8 cellular contexts compared by ENCODE assay signal in the genomic region with DNA sequence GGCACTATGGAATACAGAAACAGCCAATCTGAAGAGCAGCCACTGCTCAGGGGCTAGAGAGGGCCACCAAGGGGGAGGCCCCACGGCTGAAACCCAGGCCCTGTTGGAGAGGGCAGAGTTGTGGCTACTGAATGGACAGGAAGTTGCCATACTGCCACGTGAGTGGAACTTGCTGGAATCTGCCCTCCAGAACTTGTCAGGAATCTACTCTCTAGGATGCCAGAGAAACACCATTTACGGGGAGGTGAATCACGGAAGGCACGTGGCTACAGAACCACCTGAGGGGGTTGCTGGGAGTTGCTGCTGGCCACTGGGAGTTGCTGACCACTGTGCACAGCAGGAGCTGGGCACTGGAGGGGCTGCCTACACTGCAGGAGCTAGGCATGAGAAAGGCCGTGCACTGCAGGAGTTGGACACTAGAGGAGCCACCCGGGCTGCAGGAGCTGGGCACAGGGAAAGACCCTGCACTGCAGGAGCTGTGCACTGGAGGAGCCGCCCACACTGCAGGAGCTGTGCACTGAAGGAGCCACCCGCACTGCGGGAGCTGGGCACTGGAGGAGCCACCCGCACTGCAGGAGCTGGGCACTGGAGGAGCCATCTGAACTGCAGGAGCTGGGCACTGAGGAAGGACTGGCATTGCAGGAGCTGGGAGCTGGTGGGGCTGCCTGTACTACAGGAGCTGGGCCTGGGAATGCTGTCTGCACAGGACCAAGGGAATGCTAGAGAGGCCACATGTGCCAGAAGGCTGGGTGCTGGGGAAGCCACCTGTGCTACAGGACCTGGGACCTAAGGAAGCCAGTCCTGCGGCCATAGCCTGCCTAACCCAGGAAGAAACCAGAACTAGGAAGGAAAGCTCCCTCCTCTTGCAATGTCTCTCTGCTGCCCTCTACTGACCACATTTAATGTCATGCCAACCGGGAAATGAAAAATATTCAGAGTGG.
DNase-seq lines count a peak whose midpoint lies in the region; ATAC-seq and TF ChIP-seq lines count a peak whose summit lies in the region.

No MANE protein-coding gene starts in this region.

- H3K9me3 ChIP-seq in HAP-1 (no peaks in the 10 kb centered on the region), endodermal cell (ENCODE audit: control insufficient read depth, low read length) (no peaks in the 10 kb centered on the region), lung (ENCODE audit: control insufficient read depth in 2 of 2, insufficient read depth in 1 of 2, low read length in 1 of 2) (no peaks in the 10 kb centered on the region)

- H3K4me3 ChIP-seq in HAP-1 (no peak overlapping the region), endodermal cell (ENCODE audit: low read length) (no peak overlapping the region), lung (no peak overlapping the region)

- peaks cover 9% of the 10 kb centered on the region; the same call in 1 of the 2 replicates for H3K27me3 ChIP-seq in HAP-1 (ENCODE audit: low read depth)
- no peaks in the 10 kb centered on the region for H3K27me3 ChIP-seq in endodermal cell (ENCODE audit: control insufficient read depth, insufficient read depth, low read length, poor library complexity, severe bottlenecking)
- no peaks in the 10 kb centered on the region for H3K27me3 ChIP-seq in lung (ENCODE audit: control insufficient read depth, insufficient read depth)

- H3K27ac Mint-ChIP-seq in endodermal cell: no peak overlapping the region
- H3K27ac Mint-ChIP-seq in stimulated activated effector memory CD8-positive, alpha-beta T cell treated with anti-CD3 and anti-CD28 coated beads, Interleukin-12 subunit alpha, Interleukin-12 subunit beta, amount 100 ng/mL, for 72 hours: no peak overlapping the region

- ATAC-seq in lung (ENCODE audit: insufficient read depth, low FRiP score): no peak
- no peak for ATAC-seq in stimulated activated effector memory CD8-positive, alpha-beta T cell treated with anti-CD3 and anti-CD28 coated beads, Interleukin-12 subunit alpha, Interleukin-12 subunit beta, amount 100 ng/mL, for 72 hours
- ATAC-seq in HG03139 (IDR thresholded peaks at IDR 0.05; ENCODE audit: unreplicated experiment): no peak

- peaks cover 17% of the 10 kb centered on the region for H3K4me1 Mint-ChIP-seq in endodermal cell
- peaks cover 8% of the 10 kb centered on the region for H3K4me1 Mint-ChIP-seq in stimulated activated effector memory CD8-positive, alpha-beta T cell treated with anti-CD3 and anti-CD28 coated beads, Interleukin-12 subunit alpha, Interleukin-12 subunit beta, amount 100 ng/mL, for 72 hours

- H3K27me3 Mint-ChIP-seq in endodermal cell (ENCODE audit: insufficient read depth): peaks cover 2% of the 10 kb centered on the region

- peak; percentile 64 for DNase-seq in CD1c-positive myeloid dendritic cell (ENCODE audit: extremely low spot score)
- peak; percentile 26 to 72 for DNase-seq in HAP-1 (ENCODE audit: low spot score in 2 of 2)
- peak; percentile 27 for DNase-seq in NCI-H446 treated with DMSO at 0.1 percent for 48 hours (lab: John Stamatoyannopoulos, UW)
- DNase-seq in activated CD4-positive, alpha-beta T cell treated with anti-CD3 and anti-CD28 coated beads, Interleukin-2, amount 50 U/mL, for 24 hours (ENCODE audit: low read depth in 1 of 2, low spot score in 1 of 2): peak; percentile 3 to 50
- DNase-seq in endodermal cell: peak; percentile 86
- peak; percentile 62 for DNase-seq in lung (ENCODE audit: low spot score)
- peak; percentile 44 to 63 for DNase-seq in stimulated activated effector memory CD8-positive, alpha-beta T cell treated with anti-CD3 and anti-CD28 coated beads, Interleukin-12 subunit alpha, Interleukin-12 subunit beta, amount 100 ng/mL, for 72 hours (ENCODE audit: low spot score in 2 of 2)

- H3K36me3 Mint-ChIP-seq in endodermal cell (ENCODE audit: low read depth): no peaks in the 10 kb centered on the region
- H3K36me3 Mint-ChIP-seq in stimulated activated effector memory CD8-positive, alpha-beta T cell treated with anti-CD3 and anti-CD28 coated beads, Interleukin-12 subunit alpha, Interleukin-12 subunit beta, amount 100 ng/mL, for 72 hours: no peaks in the 10 kb centered on the region

- in situ Hi-C loops in HAP-1 (cut with MboI; ENCODE audit: low sequenced_read_pairs): loop anchor here (10.0 kb wide), 1 partner anchor 1145 kb away; a partner anchor contains a TSS

- no peak overlapping the region for H3K9ac ChIP-seq in endodermal cell (ENCODE audit: extremely low read depth, low read length, poor library complexity, severe bottlenecking)

- no peaks in the 10 kb centered on the region for H3K36me3 ChIP-seq in HAP-1 (replicated peaks)
- no peaks in the 10 kb centered on the region for H3K36me3 ChIP-seq in endodermal cell (ENCODE audit: control insufficient read depth, insufficient read depth, low read length)
- H3K36me3 ChIP-seq in lung (ENCODE audit: control insufficient read depth in 2 of 2, insufficient read depth in 2 of 2, low read length in 2 of 2): no peaks in the 10 kb centered on the region

- H3K4me1 ChIP-seq in HAP-1 (no peaks in the 10 kb centered on the region), endodermal cell (ENCODE audit: control insufficient read depth, insufficient read depth, low read length) (no peaks in the 10 kb centered on the region), lung (ENCODE audit: control insufficient read depth in 2 of 2, insufficient read depth in 2 of 2, low read length in 2 of 2) (peaks cover 0 to 3% of the 10 kb centered on the region in 2 donors)

- 73% methylated on average over 12 to 13 of the region's 13 CpGs for WGBS in endodermal cell (ENCODE audit: insufficient coverage in 1 of 2, insufficient read length in 1 of 2), 2 experiments
- 46 to 60% methylated on average over 12 to 13 of the region's 13 CpGs for WGBS in lung, 2 donors

- no peak overlapping the region for H3K4me3 Mint-ChIP-seq in endodermal cell
- H3K4me3 Mint-ChIP-seq in stimulated activated effector memory CD8-positive, alpha-beta T cell treated with anti-CD3 and anti-CD28 coated beads, Interleukin-12 subunit alpha, Interleukin-12 subunit beta, amount 100 ng/mL, for 72 hours: no peak overlapping the region

- H3K27ac ChIP-seq in endodermal cell (ENCODE audit: low read depth, low read length): peak overlapping the region; percentile 47
- H3K27ac ChIP-seq in lung (ENCODE audit: low read depth in 1 of 2, low read length in 1 of 2): no peak overlapping the region

- no peaks in the 10 kb centered on the region for H3K9me3 Mint-ChIP-seq in endodermal cell
- H3K9me3 Mint-ChIP-seq in stimulated activated effector memory CD8-positive, alpha-beta T cell treated with anti-CD3 and anti-CD28 coated beads, Interleukin-12 subunit alpha, Interleukin-12 subunit beta, amount 100 ng/mL, for 72 hours: no peaks in the 10 kb centered on the region

- TF ChIP-seq CTCF in endodermal cell (conservative IDR thresholded peaks at IDR 0.05) (peak; percentile 79), lung (IDR thresholded peaks at IDR 0.05; ENCODE audit: control extremely low read depth, extremely low read depth) (peak; percentile 86)

Comparison
In these comparisons a context has a peak if more than half of its experiments do, and no peak if none do; other contexts are left out.
1. DNase-seq: peak in every context shown above with its lines; median percentile 86 in endodermal cell; 64 in CD1c-positive myeloid dendritic cell; 62 in lung; 54 in stimulated activated effector memory CD8-positive, alpha-beta T cell treated with anti-CD3 and anti-CD28 coated beads, Interleukin-12 subunit alpha, Interleukin-12 subunit beta, amount 100 ng/mL, for 72 hours; 49 in HAP-1; 27 in NCI-H446 treated with DMSO at 0.1 percent for 48 hours; 26 in activated CD4-positive, alpha-beta T cell treated with anti-CD3 and anti-CD28 coated beads, Interleukin-2, amount 50 U/mL, for 24 hours.